11 cellular contexts compared by ENCODE assay signal in genomic region chr16:48041861-48042435, GRCh38.
DNase-seq lines count a peak whose midpoint lies in the region; ATAC-seq, FAIRE-seq and TF ChIP-seq lines count a peak whose summit lies in the region.
"Had no signal": no experiment of that assay in that cellular context is flagged by ENCODE, and none has a peak within 500 bp of the region (broad histone marks: within the 10 kb centered on the region; RNA-seq: fewer than 3 reads in every experiment).

No MANE protein-coding gene starts in this region.

- POLR2A ChIA-PET in H1 (lab: Charles Lee; ENCODE audit: partially characterized antibody), result no interaction called here

- TF ChIP-seq RAD21 in H1 (IDR thresholded peaks at IDR 0.05 in 1 of 2, conservative IDR thresholded peaks at IDR 0.05 in 1 of 2; ENCODE audit: low read depth in 2 of 2, low read length in 2 of 2), result peak; percentile 75 to 79

- H3K4me3 ChIP-seq in H1 (ENCODE audit: extremely low read depth in 1 of 4, insufficient read depth in 2 of 4, low read depth in 3 of 4, low read length in 4 of 4) (no peak overlapping the region), spleen (no peak overlapping the region)

- no peaks in the 10 kb centered on the region for H3K79me2 ChIP-seq in H1 (ENCODE audit: control insufficient read depth in 1 of 2, insufficient read depth in 2 of 2, low read length in 2 of 2)

- H3K36me3 ChIP-seq in H1 (ENCODE audit: control insufficient read depth in 2 of 4, insufficient read depth in 4 of 4, low read length in 3 of 4) (no peaks in the 10 kb centered on the region), spleen (no peaks in the 10 kb centered on the region)

- H4K20me1 ChIP-seq in H1 (replicated peaks in 1 of 2; ENCODE audit: control insufficient read depth in 1 of 2, insufficient read depth in 2 of 2, low read length in 2 of 2), result peaks cover 0 to 4% of the 10 kb centered on the region in 2 experiments

- no peak overlapping the region for H3K4me2 ChIP-seq in H1 (ENCODE audit: insufficient read depth in 1 of 2, low read depth in 2 of 2, low read length in 2 of 2)

- H2BK120ac ChIP-seq in H1 (replicated peaks; ENCODE audit: low read depth, low read length), result no peak overlapping the region

- TF ChIP-seq POLR2A in H1 (IDR thresholded peaks at IDR 0.05; ENCODE audit: control extremely low read depth in 1 of 2, low read depth in 2 of 2, low read length in 2 of 2), result no peak
- no peak for TF ChIP-seq POLR2A in spleen (IDR thresholded peaks at IDR 0.05)

- no peak for ATAC-seq in HG03521 (IDR thresholded peaks at IDR 0.05; ENCODE audit: unreplicated experiment)
- ATAC-seq: naive thymus-derived CD8-positive, alpha-beta T cell had no signal

- no peak overlapping the region for H2AFZ ChIP-seq in H1 (ENCODE audit: low read length)

- H2BK15ac ChIP-seq in H1 (ENCODE audit: low read length), result no peak overlapping the region

- no peak overlapping the region for H3K14ac ChIP-seq in H1 (ENCODE audit: insufficient read length)

- H3K18ac ChIP-seq in H1 (ENCODE audit: extremely low read depth, low read length), result no peak overlapping the region

- H3K27ac ChIP-seq in H1 (ENCODE audit: low read depth, low read length) (no peak overlapping the region), spleen (peak overlapping the region in 6 of 8 donors; percentile 0 to 58 (median 26))

- TF ChIP-seq CTCF in H1 (IDR thresholded peaks at IDR 0.05; ENCODE audit: control extremely low read depth in 1 of 3, insufficient read depth in 1 of 3, low read depth in 1 of 3, low read length in 3 of 3), result peak; percentile 58 to 79 (median 77)
- TF ChIP-seq CTCF in spleen (IDR thresholded peaks at IDR 0.05 in 8 of 11, conservative IDR thresholded peaks at IDR 0.05 in 3 of 11), result no peak

- no peak overlapping the region for H4K5ac ChIP-seq in H1 (ENCODE audit: insufficient read length, low read depth, low read length)

- H3K9ac ChIP-seq in H1 (replicated peaks in 1 of 4; ENCODE audit: extremely low read depth in 1 of 4, low read depth in 3 of 4, low read length in 3 of 4), result no peak overlapping the region

- TF ChIP-seq EP300 in H1 (IDR thresholded peaks at IDR 0.05; ENCODE audit: borderline replicate concordance in 1 of 2, low read depth in 2 of 2, low read length in 2 of 2), result no peak

- DNase-seq in NCI-H526 (lab: John Stamatoyannopoulos, UW) (peak; percentile 9 to 58), NCI-H526 treated with DMSO at 0.1 percent for 48 hours (lab: John Stamatoyannopoulos, UW) (no peak), NCI-H69 (lab: John Stamatoyannopoulos, UW) (peak; percentile 3), H1 (ENCODE audit: low read depth in 1 of 2, low spot score in 2 of 2) (no peak), spleen (no peak), HCEC 1CT (no peak), NCI-H1694 treated with DMSO at 0.1 percent for 48 hours (lab: John Stamatoyannopoulos, UW) (no peak)
- DNase-seq: activated CD8-positive, alpha-beta memory T cell treated with anti-CD3 and anti-CD28 coated beads, Interleukin-2, amount 50 U/mL, for 4 hours; aorta; naive thymus-derived CD8-positive, alpha-beta T cell had no signal

- no peaks in the 10 kb centered on the region for H3K9me3 ChIP-seq in H1 (ENCODE audit: insufficient read depth in 2 of 2, low read depth in 1 of 2, low read length in 1 of 2)
- no peaks in the 10 kb centered on the region for H3K9me3 ChIP-seq in spleen

- H3K23me2 ChIP-seq in H1 (ENCODE audit: low read depth, low read length), result peaks cover 9% of the 10 kb centered on the region; the same call in 1 of the 2 replicates

- CTCF ChIA-PET in H1 (lab: Charles Lee; ENCODE audit: partially characterized antibody), result interaction anchor here (0.9 to 3.4 kb wide), 8 partner anchors 10 to 990 kb away, joined by 3 to 22 read pairs (median 4); no protein-coding TSS in a partner anchor

- H3K79me1 ChIP-seq in H1 (ENCODE audit: low read depth, low read length), result no peaks in the 10 kb centered on the region

- H4K8ac ChIP-seq in H1 (ENCODE audit: extremely low read depth, insufficient read depth, low read length), result no peak overlapping the region

- FAIRE-seq in H1 (lab: Jason Lieb, UNC), result no peak

- no peak overlapping the region for H3K56ac ChIP-seq in H1 (replicated peaks; ENCODE audit: insufficient read length, low read depth, low read length)

- intact Hi-C loops in spleen (cut with DNase I; ENCODE audit: low total_unique reads), result no loop called here

- H3K27me3 ChIP-seq in H1 (replicated peaks in 1 of 4; ENCODE audit: control insufficient read depth in 3 of 4, extremely low read depth in 1 of 4, insufficient read depth in 3 of 4, low read length in 3 of 4), result no peaks in the 10 kb centered on the region
- peaks cover 0 to 11% (median 0%) of the 10 kb centered on the region in 7 donors for H3K27me3 ChIP-seq in spleen (replicated peaks in 1 of 7)

- H2BK5ac ChIP-seq in H1 (ENCODE audit: low read depth, low read length), result no peak overlapping the region

- WGBS in H1 (ENCODE audit: extremely low coverage in 1 of 2, insufficient coverage in 1 of 2, insufficient read length in 1 of 2, insufficient replicate concordance in 2 of 2, low coverage in 1 of 2, low lambda C conversion rate in 2 of 2, missing lambda C conversion rate in 1 of 2), 2 experiments, result 80% methylated on average over 10 of the region's 10 CpGs; no CpG with 5 or more reads in 1 of the 2 experiments
- 54 to 65% (median 62%) methylated on average over 10 of the region's 10 CpGs for WGBS in spleen, 5 donors

- H2AK5ac ChIP-seq in H1 (ENCODE audit: low read depth, low read length), result no peak overlapping the region

- H4K91ac ChIP-seq in H1 (replicated peaks; ENCODE audit: insufficient read length, low read length), result no peak overlapping the region

- no peak overlapping the region for H3K23ac ChIP-seq in H1 (ENCODE audit: insufficient read length)

- H2BK12ac ChIP-seq in H1 (ENCODE audit: low read depth, low read length), result no peak overlapping the region

- no peak overlapping the region for H3K4ac ChIP-seq in H1 (replicated peaks; ENCODE audit: insufficient read length, low read depth, low read length)

- H3K4me1 ChIP-seq in H1 (replicated peaks in 1 of 4; ENCODE audit: control insufficient read depth in 3 of 4, insufficient read depth in 4 of 4, low read length in 3 of 4), result peaks cover 0 to 3% (median 1%) of the 10 kb centered on the region in 4 experiments; a peak in 2 of 7 replicates
- peaks cover 0 to 15% (median 3%) of the 10 kb centered on the region in 6 donors for H3K4me1 ChIP-seq in spleen

- no peak overlapping the region; the same call in 1 of the 2 replicates for H2BK20ac ChIP-seq in H1 (ENCODE audit: low read length)

TF ChIP-seq in H1, 55 proteins besides CTCF, POLR2A, EP300 and RAD21:
- TF ChIP-seq MAX (IDR thresholded peaks at IDR 0.05) (no peak), TEAD4 (IDR thresholded peaks at IDR 0.05; ENCODE audit: low read depth, low read length) (no peak), TAF7 (optimal IDR thresholded peaks at IDR 0.05; ENCODE audit: borderline replicate concordance, low read depth, low read length) (no peak)
TF ChIP-seq in H1: peak in this region for 0.

Comparison
In these comparisons a context has a peak if more than half of its experiments do, and no peak if none do; other contexts are left out.
1. DNase-seq: peak in NCI-H526 (2 of 2) and NCI-H69 (single experiment); none in NCI-H526 treated with DMSO at 0.1 percent for 48 hours (single experiment), H1 (0 of 2), spleen (single experiment), HCEC 1CT (single experiment) and NCI-H1694 treated with DMSO at 0.1 percent for 48 hours (single experiment).
2. CTCF ChIP-seq: peak in H1 (3 of 3); none in spleen (0 of 11).